ENCODE assay signal across 23 cellular contexts in genomic region chr11:67668191-67668551, GRCh38. TPM values are rescaled to one million over a fixed set of nuclear protein-coding genes. Genes with fewer than 3 reads are reported as not detected.
DNase-seq lines count a peak whose midpoint lies in the region; ATAC-seq and TF ChIP-seq lines count a peak whose summit lies in the region.
"Had no signal": no experiment of that assay in that cellular context is flagged by ENCODE, and none has a peak within 500 bp of the region (broad histone marks: within the 10 kb centered on the region; RNA-seq: fewer than 3 reads in every experiment).

No MANE protein-coding gene starts in this region.

- H3K4me1 ChIP-seq in BLaER1 (peaks cover 57% of the 10 kb centered on the region), stomach (no peaks in the 10 kb centered on the region)
- H3K4me1 ChIP-seq: SJCRH30 had no signal

- no peak overlapping the region for H3K9ac ChIP-seq in BLaER1

- TF ChIP-seq POLR2A in stomach (IDR thresholded peaks at IDR 0.05), result no peak

- no peak overlapping the region for H3K4me3 Mint-ChIP-seq in stimulated activated naive B cell treated with anti-CD40 and anti-IgM and Interleukin-4, amounts not matched to agents 10 μg/mL and 1 μg/mL and 100 μg/mL, for 72 hours
- H3K4me3 Mint-ChIP-seq: CD8-positive, alpha-beta T cell had no signal

- H3K4me3 ChIP-seq in BLaER1 (no peak overlapping the region), H7 (ENCODE audit: insufficient read depth, low read depth, low read length) (no peak overlapping the region), stomach (no peak overlapping the region)
- H3K4me3 ChIP-seq: SJCRH30 had no signal

- H3K4me2 ChIP-seq in BLaER1, result peak overlapping the region; percentile 87

- H4K20me1 ChIP-seq in BLaER1, result peaks cover 12% of the 10 kb centered on the region; the same call in 1 of the 2 replicates

- no peak for TF ChIP-seq CTCF in VCaP (conservative IDR thresholded peaks at IDR 0.05)
- no peak for TF ChIP-seq CTCF in stomach (IDR thresholded peaks at IDR 0.05)

- 59 to 71% (median 65%) methylated on average over 5 of the region's 5 CpGs for WGBS in stomach, 5 donors

- H3K4me1 Mint-ChIP-seq in stimulated activated naive B cell treated with anti-CD40 and anti-IgM and Interleukin-4, amounts not matched to agents 10 μg/mL and 1 μg/mL and 100 μg/mL, for 72 hours, result peaks cover 0 to 12% of the 10 kb centered on the region in 2 donors

- H3K36me3 ChIP-seq in BLaER1 (no peaks in the 10 kb centered on the region), H7 (replicated peaks; ENCODE audit: control insufficient read depth, insufficient read depth, low read length) (no peaks in the 10 kb centered on the region), stomach (no peaks in the 10 kb centered on the region)
- H3K36me3 ChIP-seq: SJCRH30 had no signal

- no peak for TF ChIP-seq EP300 in stomach (IDR thresholded peaks at IDR 0.05)

- H3K27me3 ChIP-seq in BLaER1, result no peaks in the 10 kb centered on the region
- H3K27me3 ChIP-seq in H7 (ENCODE audit: control insufficient read depth, insufficient read depth, low read length), result no peaks in the 10 kb centered on the region
- H3K27me3 ChIP-seq in stomach, result peaks cover 0 to 11% (median 0%) of the 10 kb centered on the region in 3 donors
- H3K27me3 ChIP-seq: SJCRH30 had no signal

- intact Hi-C loops in stomach (cut with DNase I; ENCODE audit: low total_unique reads), result no loop called here

- H3K9me3 ChIP-seq in BLaER1 (no peaks in the 10 kb centered on the region), stomach (no peaks in the 10 kb centered on the region)
- H3K9me3 ChIP-seq: SJCRH30 had no signal

- no peaks in the 10 kb centered on the region for H3K9me3 Mint-ChIP-seq in stimulated activated naive B cell treated with anti-CD40 and anti-IgM and Interleukin-4, amounts not matched to agents 10 μg/mL and 1 μg/mL and 100 μg/mL, for 72 hours
- H3K9me3 Mint-ChIP-seq: CD8-positive, alpha-beta T cell had no signal

- H3K27me3 Mint-ChIP-seq in stimulated activated naive B cell treated with anti-CD40 and anti-IgM and Interleukin-4, amounts not matched to agents 10 μg/mL and 1 μg/mL and 100 μg/mL, for 72 hours, result peaks cover 0 to 1% of the 10 kb centered on the region in 2 donors

- no peak for ATAC-seq in stimulated activated naive B cell treated with anti-CD40 and anti-IgM and Interleukin-4, amounts not matched to agents 10 μg/mL and 1 μg/mL and 100 μg/mL, for 72 hours (replicated peaks)
- ATAC-seq: CD8-positive, alpha-beta T cell had no signal

- H3K27ac ChIP-seq in BLaER1, result peak overlapping the region; percentile 10; the same call in 1 of the 2 replicates
- peak overlapping the region; percentile 63; the same call in 1 of the 2 replicates for H3K27ac ChIP-seq in VCaP
- H3K27ac ChIP-seq in stomach, result no peak overlapping the region
- H3K27ac ChIP-seq: SJCRH30 had no signal

- DNase-seq in H7, result peak; percentile 50
- peak; percentile 23 for DNase-seq in stomach
- DNase-seq in stimulated activated naive B cell treated with anti-CD40 and anti-IgM and Interleukin-4, amounts not matched to agents 10 μg/mL and 1 μg/mL and 100 μg/mL, for 72 hours, result no peak
- DNase-seq in NCI-H187 treated with DMSO at 0.1 percent for 48 hours (lab: John Stamatoyannopoulos, UW), result no peak
- DNase-seq in HuH-7 (ENCODE audit: low spot score), result no peak
- DNase-seq: C1 segment of cervical spinal cord; Calu3; CD8-positive, alpha-beta T cell; DMS153; GDM1; NCI-H1092 treated with DMSO at 0.1 percent for 48 hours; NCI-H1436 treated with DMSO at 0.1 percent for 48 hours; NCI-H2029; NCI-H345; NCI-H524; NCI-H82; OCI-M1; SJCRH30; T-helper 1 cell had no signal

- no peaks in the 10 kb centered on the region for H3K36me3 Mint-ChIP-seq in stimulated activated naive B cell treated with anti-CD40 and anti-IgM and Interleukin-4, amounts not matched to agents 10 μg/mL and 1 μg/mL and 100 μg/mL, for 72 hours
- H3K36me3 Mint-ChIP-seq: CD8-positive, alpha-beta T cell had no signal

- H3K27ac Mint-ChIP-seq in stimulated activated naive B cell treated with anti-CD40 and anti-IgM and Interleukin-4, amounts not matched to agents 10 μg/mL and 1 μg/mL and 100 μg/mL, for 72 hours, result no peak overlapping the region
- H3K27ac Mint-ChIP-seq: CD8-positive, alpha-beta T cell had no signal

RNA-seq across cellular contexts. Expression of gene ALDH3B2, which starts 6.3 kb away (rescaled TPM):
- total RNA-seq in H7 (2014; rRNA removed; shearing (Covaris generic)), result not detected in 2 replicates
- under 1 TPM in 1 of 5 donors, not detected in 4; 0.89 TPM for total RNA-seq in stomach
- 10 to 100 TPM in 1 of 3 donors, not detected in 2; 23.5 TPM for polyA plus RNA-seq in stomach
- total RNA-seq: A673; CD8-positive, alpha-beta T cell; H4; SJCRH30 had no signal

RNA-seq across cellular contexts. Expression of gene ACY3, which starts 17.6 kb away (rescaled TPM):
- total RNA-seq in H7 (2014; rRNA removed; shearing (Covaris generic)), result not detected in 2 replicates
- total RNA-seq in stomach, result 10 to 100 TPM in 1 of 5 donors, 1 to 10 TPM in 2, under 1 TPM in 1, not detected in 1; 0.45 to 17.1 (median 1.1) TPM
- 1 to 10 TPM; 7.5 to 9.1 (median 8.7) TPM for polyA plus RNA-seq in stomach
- total RNA-seq: A673; CD8-positive, alpha-beta T cell had no signal

RNA-seq across cellular contexts. Expression of gene TBX10, which starts 28.6 kb away (rescaled TPM):
- 0.07 TPM in 1 of 2 replicates, not detected in the other for total RNA-seq in H7 (2014; rRNA removed; shearing (Covaris generic))
- not detected for total RNA-seq in stomach
- polyA plus RNA-seq in stomach, result not detected
- total RNA-seq: A673; Calu3; CD8-positive, alpha-beta T cell; H4; SJCRH30 had no signal

RNA-seq across cellular contexts. Expression of gene NUDT8, which starts 38.4 kb away (rescaled TPM):
- 8.1 and 8.7 TPM in 2 replicates for total RNA-seq in H7 (2014; rRNA removed; shearing (Covaris generic))
- total RNA-seq in stomach, result 100 to 1,000 TPM in 1 of 5 donors, 1 to 10 TPM in 2, not detected in 2; 4.6 to 333 (median 8.8) TPM
- 10 to 100 TPM; 15.0 to 41.0 (median 19.5) TPM for polyA plus RNA-seq in stomach

Comparison
In these comparisons a context has a peak if more than half of its experiments do, and no peak if none do; other contexts are left out.
1. H3K27ac ChIP-seq: peak in BLaER1 (single experiment) and VCaP (single experiment); none in stomach (0 of 5).
2. DNase-seq: peak in H7 (single experiment) and stomach (single experiment); none in stimulated activated naive B cell treated with anti-CD40 and anti-IgM and Interleukin-4, amounts not matched to agents 10 μg/mL and 1 μg/mL and 100 μg/mL, for 72 hours (single experiment), NCI-H187 treated with DMSO at 0.1 percent for 48 hours (single experiment) and HuH-7 (single experiment).